Comparison of ENCODE assay signal across 1 cellular context in the genomic region with DNA sequence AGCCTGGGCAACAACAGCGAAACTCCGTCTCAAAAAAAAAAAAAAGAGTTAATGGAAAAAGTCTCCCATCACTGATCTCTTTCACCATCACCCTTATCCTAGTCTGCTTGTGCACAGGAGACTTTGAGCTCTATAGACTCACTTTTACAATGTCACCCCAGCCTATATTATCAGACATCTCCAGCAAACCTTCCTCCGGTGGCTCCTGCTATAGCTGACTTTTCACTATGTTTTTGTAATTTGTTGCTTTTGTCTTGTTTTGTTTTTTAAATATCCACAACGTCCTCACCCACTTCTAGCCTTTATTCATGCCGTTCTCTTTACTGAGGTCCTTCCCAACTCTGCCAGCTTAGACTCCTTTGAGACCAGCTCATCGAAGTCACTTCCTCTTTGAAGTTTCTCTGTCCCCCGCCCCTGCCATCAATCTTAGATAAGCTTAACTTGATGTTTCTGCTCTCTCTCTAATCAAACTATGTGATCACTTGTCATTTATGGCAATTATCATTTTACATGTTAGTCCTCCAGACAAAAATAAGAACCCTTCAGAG.
TF ChIP-seq lines count a peak whose summit lies in the region.

No MANE protein-coding gene starts in this region.

TF ChIP-seq in HEK293, 187 proteins besides CTCF, POLR2A, EP300 and RAD21 (continued from another document):
- TF ChIP-seq, protein P1, sequence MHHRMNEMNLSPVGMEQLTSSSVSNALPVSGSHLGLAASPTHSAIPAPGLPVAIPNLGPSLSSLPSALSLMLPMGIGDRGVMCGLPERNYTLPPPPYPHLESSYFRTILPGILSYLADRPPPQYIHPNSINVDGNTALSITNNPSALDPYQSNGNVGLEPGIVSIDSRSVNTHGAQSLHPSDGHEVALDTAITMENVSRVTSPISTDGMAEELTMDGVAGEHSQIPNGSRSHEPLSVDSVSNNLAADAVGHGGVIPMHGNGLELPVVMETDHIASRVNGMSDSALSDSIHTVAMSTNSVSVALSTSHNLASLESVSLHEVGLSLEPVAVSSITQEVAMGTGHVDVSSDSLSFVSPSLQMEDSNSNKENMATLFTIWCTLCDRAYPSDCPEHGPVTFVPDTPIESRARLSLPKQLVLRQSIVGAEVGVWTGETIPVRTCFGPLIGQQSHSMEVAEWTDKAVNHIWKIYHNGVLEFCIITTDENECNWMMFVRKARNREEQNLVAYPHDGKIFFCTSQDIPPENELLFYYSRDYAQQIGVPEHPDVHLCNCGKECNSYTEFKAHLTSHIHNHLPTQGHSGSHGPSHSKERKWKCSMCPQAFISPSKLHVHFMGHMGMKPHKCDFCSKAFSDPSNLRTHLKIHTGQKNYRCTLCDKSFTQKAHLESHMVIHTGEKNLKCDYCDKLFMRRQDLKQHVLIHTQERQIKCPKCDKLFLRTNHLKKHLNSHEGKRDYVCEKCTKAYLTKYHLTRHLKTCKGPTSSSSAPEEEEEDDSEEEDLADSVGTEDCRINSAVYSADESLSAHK (tag by site-specific recombination; IDR thresholded peaks at IDR 0.05), result no peak
- TF ChIP-seq, protein P2, sequence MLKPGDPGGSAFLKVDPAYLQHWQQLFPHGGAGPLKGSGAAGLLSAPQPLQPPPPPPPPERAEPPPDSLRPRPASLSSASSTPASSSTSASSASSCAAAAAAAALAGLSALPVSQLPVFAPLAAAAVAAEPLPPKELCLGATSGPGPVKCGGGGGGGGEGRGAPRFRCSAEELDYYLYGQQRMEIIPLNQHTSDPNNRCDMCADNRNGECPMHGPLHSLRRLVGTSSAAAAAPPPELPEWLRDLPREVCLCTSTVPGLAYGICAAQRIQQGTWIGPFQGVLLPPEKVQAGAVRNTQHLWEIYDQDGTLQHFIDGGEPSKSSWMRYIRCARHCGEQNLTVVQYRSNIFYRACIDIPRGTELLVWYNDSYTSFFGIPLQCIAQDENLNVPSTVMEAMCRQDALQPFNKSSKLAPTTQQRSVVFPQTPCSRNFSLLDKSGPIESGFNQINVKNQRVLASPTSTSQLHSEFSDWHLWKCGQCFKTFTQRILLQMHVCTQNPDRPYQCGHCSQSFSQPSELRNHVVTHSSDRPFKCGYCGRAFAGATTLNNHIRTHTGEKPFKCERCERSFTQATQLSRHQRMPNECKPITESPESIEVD (tag by site-specific recombination; IDR thresholded peaks at IDR 0.05), result 0 out of 2 replicates have a peak, but pooled peaks have one; percentile 25
- TF ChIP-seq, protein P3, sequence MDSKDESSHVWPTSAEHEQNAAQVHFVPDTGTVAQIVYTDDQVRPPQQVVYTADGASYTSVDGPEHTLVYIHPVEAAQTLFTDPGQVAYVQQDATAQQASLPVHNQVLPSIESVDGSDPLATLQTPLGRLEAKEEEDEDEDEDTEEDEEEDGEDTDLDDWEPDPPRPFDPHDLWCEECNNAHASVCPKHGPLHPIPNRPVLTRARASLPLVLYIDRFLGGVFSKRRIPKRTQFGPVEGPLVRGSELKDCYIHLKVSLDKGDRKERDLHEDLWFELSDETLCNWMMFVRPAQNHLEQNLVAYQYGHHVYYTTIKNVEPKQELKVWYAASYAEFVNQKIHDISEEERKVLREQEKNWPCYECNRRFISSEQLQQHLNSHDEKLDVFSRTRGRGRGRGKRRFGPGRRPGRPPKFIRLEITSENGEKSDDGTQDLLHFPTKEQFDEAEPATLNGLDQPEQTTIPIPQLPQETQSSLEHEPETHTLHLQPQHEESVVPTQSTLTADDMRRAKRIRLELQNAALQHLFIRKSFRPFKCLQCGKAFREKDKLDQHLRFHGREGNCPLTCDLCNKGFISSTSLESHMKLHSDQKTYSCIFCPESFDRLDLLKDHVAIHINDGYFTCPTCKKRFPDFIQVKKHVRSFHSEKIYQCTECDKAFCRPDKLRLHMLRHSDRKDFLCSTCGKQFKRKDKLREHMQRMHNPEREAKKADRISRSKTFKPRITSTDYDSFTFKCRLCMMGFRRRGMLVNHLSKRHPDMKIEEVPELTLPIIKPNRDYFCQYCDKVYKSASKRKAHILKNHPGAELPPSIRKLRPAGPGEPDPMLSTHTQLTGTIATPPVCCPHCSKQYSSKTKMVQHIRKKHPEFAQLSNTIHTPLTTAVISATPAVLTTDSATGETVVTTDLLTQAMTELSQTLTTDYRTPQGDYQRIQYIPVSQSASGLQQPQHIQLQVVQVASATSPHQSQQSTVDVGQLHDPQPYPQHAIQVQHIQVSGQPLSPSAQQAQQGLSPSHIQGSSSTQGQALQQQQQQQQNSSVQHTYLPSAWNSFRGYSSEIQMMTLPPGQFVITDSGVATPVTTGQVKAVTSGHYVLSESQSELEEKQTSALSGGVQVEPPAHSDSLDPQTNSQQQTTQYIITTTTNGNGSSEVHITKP (tag by site-specific recombination; IDR thresholded peaks at IDR 0.05), result peak; percentile 46
- TF ChIP-seq ZNF596 (tag by site-specific recombination; IDR thresholded peaks at IDR 0.05) (peak; percentile 65; the same call in 1 of the 2 replicates), ZXDB (tag by site-specific recombination; IDR thresholded peaks at IDR 0.05) (0 out of 2 replicates have a peak, but pooled peaks have one; percentile 26), SCRT1 (tag by site-specific recombination; IDR thresholded peaks at IDR 0.05; ENCODE audit: borderline replicate concordance) (no peak)
- TF ChIP-seq, protein P4, sequence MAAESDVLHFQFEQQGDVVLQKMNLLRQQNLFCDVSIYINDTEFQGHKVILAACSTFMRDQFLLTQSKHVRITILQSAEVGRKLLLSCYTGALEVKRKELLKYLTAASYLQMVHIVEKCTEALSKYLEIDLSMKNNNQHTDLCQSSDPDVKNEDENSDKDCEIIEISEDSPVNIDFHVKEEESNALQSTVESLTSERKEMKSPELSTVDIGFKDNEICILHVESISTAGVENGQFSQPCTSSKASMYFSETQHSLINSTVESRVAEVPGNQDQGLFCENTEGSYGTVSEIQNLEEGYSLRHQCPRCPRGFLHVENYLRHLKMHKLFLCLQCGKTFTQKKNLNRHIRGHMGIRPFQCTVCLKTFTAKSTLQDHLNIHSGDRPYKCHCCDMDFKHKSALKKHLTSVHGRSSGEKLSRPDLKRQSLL (tag by site-specific recombination; IDR thresholded peaks at IDR 0.05), result no peak
